Comparison of ENCODE assay signal across 1 cellular context in the genomic region with DNA sequence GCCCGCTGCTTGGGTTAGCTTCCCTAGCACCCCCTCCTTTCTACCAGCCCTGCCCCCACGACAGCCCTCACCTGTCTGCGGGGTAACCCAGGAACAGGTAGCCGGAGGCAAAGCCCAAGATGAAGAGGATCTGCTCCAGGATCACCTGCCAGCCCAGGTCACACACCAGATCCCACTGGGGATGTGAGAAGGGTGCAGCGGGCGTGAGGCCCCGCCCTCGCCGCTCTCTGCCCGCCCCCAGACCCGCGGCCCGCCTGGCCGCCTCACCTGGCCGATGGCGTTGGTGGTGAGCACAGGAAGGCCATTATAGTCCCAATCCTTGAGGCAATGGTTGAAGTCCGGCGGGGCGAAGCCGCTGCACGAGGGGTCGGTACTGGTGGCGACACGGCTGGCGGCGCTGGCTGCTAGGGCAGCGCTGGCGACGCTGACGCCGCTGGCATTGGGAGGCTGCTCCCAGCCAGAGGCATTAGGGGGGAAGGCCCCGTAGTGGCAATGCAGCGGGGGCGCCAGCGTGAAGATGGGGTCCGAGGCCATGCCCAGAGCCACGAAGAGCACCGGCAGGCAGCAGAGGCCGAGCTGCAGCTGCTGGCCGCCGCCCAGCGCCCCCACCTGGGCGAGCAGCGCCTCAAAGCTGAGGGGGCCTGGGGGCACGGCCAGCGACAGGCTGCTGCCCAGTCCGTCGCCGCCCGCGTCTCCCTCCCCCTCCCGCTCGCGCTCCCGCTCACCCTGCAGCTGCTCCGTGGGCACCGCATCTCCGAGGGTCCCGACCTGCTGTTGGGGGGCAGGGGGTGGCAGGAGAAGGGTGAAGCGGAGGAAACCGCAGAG.
TF ChIP-seq lines count a peak whose summit lies in the region.

No MANE protein-coding gene starts in this region.

TF ChIP-seq in GM23338, 12 proteins besides CTCF, POLR2A, EP300 and RAD21 (continued from another document):
- TF ChIP-seq, protein P1, sequence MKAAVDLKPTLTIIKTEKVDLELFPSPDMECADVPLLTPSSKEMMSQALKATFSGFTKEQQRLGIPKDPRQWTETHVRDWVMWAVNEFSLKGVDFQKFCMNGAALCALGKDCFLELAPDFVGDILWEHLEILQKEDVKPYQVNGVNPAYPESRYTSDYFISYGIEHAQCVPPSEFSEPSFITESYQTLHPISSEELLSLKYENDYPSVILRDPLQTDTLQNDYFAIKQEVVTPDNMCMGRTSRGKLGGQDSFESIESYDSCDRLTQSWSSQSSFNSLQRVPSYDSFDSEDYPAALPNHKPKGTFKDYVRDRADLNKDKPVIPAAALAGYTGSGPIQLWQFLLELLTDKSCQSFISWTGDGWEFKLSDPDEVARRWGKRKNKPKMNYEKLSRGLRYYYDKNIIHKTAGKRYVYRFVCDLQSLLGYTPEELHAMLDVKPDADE (IDR thresholded peaks at IDR 0.05), result no peak
- no peak for TF ChIP-seq STAT1 (IDR thresholded peaks at IDR 0.05; ENCODE audit: unreplicated experiment)
- no peak for TF ChIP-seq ZNF114 (CRISPR knock-in tag; IDR thresholded peaks at IDR 0.05)
- TF ChIP-seq, protein P2, sequence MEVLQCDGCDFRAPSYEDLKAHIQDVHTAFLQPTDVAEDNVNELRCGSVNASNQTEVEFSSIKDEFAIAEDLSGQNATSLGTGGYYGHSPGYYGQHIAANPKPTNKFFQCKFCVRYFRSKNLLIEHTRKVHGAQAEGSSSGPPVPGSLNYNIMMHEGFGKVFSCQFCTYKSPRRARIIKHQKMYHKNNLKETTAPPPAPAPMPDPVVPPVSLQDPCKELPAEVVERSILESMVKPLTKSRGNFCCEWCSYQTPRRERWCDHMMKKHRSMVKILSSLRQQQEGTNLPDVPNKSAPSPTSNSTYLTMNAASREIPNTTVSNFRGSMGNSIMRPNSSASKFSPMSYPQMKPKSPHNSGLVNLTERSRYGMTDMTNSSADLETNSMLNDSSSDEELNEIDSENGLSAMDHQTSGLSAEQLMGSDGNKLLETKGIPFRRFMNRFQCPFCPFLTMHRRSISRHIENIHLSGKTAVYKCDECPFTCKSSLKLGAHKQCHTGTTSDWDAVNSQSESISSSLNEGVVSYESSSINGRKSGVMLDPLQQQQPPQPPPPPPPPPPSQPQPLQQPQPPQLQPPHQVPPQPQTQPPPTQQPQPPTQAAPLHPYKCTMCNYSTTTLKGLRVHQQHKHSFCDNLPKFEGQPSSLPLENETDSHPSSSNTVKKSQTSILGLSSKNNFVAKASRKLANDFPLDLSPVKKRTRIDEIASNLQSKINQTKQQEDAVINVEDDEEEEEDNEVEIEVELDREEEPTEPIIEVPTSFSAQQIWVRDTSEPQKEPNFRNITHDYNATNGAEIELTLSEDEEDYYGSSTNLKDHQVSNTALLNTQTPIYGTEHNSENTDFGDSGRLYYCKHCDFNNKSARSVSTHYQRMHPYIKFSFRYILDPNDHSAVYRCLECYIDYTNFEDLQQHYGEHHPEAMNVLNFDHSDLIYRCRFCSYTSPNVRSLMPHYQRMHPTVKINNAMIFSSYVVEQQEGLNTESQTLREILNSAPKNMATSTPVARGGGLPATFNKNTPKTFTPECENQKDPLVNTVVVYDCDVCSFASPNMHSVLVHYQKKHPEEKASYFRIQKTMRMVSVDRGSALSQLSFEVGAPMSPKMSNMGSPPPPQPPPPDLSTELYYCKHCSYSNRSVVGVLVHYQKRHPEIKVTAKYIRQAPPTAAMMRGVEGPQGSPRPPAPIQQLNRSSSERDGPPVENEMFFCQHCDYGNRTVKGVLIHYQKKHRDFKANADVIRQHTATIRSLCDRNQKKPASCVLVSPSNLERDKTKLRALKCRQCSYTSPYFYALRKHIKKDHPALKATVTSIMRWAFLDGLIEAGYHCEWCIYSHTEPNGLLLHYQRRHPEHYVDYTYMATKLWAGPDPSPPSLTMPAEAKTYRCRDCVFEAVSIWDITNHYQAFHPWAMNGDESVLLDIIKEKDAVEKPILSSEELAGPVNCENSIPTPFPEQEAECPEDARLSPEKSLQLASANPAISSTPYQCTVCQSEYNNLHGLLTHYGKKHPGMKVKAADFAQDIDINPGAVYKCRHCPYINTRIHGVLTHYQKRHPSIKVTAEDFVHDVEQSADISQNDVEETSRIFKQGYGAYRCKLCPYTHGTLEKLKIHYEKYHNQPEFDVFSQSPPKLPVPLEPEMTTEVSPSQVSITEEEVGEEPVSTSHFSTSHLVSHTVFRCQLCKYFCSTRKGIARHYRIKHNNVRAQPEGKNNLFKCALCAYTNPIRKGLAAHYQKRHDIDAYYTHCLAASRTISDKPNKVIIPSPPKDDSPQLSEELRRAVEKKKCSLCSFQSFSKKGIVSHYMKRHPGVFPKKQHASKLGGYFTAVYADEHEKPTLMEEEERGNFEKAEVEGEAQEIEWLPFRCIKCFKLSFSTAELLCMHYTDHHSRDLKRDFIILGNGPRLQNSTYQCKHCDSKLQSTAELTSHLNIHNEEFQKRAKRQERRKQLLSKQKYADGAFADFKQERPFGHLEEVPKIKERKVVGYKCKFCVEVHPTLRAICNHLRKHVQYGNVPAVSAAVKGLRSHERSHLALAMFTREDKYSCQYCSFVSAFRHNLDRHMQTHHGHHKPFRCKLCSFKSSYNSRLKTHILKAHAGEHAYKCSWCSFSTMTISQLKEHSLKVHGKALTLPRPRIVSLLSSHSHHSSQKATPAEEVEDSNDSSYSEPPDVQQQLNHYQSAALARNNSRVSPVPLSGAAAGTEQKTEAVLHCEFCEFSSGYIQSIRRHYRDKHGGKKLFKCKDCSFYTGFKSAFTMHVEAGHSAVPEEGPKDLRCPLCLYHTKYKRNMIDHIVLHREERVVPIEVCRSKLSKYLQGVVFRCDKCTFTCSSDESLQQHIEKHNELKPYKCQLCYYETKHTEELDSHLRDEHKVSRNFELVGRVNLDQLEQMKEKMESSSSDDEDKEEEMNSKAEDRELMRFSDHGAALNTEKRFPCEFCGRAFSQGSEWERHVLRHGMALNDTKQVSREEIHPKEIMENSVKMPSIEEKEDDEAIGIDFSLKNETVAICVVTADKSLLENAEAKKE (CRISPR knock-in tag; IDR thresholded peaks at IDR 0.05), result no peak
- no peak for TF ChIP-seq CREB1 (CRISPR knock-in tag; IDR thresholded peaks at IDR 0.05; ENCODE audit: low read depth)
